In the genomic region with DNA sequence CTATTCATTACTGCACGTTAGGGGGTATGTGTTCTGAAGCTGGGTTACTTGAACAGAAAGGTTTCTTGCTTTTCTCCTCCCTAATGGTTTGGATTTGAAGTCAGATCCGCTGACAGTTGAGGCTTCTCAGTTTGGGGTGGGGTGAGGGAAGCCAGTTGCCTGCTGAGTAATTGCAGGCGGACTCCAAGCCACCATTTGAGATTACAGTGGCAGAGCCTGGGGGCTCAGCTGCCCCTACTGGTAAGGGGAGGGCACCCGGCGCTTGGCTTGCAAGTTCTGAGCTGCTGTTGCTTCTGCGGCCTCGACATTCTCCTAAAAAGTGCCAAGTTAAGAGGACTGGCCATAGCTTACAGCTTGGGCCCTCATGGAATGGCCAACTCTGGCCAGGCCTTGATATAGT, we compare ENCODE assay signal across 9 cellular contexts. TPM values are rescaled to one million over a fixed set of nuclear protein-coding genes. Genes with fewer than 3 reads are reported as not detected.
A peak's percentile ranks its signal among the peaks of the same experiment; 100 is the strongest.
DNase-seq lines count a peak whose midpoint lies in the region; ATAC-seq, FAIRE-seq and TF ChIP-seq lines count a peak whose summit lies in the region.
"Had no signal": no experiment of that assay in that cellular context is flagged by ENCODE, and none has a peak within 500 bp of the region (broad histone marks: within the 10 kb centered on the region; RNA-seq: fewer than 3 reads in every experiment).

No MANE protein-coding gene starts in this region.

- peak overlapping the region; percentile 90 for H2AFZ ChIP-seq in GM23338

- H3K27me3 ChIP-seq in GM23338 (ENCODE audit: insufficient read depth) (peaks cover 46% of the 10 kb centered on the region), pancreas (no peaks in the 10 kb centered on the region)

- H3K36me3 ChIP-seq in GM23338 (ENCODE audit: insufficient read depth) (no peaks in the 10 kb centered on the region), pancreas (no peaks in the 10 kb centered on the region)

- H3K36me3 Mint-ChIP-seq in GM23338 (ENCODE audit: low read depth) (no peaks in the 10 kb centered on the region), progenitor cell of endocrine pancreas (ENCODE audit: insufficient read depth) (no peaks in the 10 kb centered on the region)

- intact Hi-C loops in pancreas (cut with DNase I): no loop called here

- CTCF ChIA-PET in RWPE1 (lab: Yijun Ruan, JAX): interaction anchor here (0.7 to 3.9 kb wide), 3 partner anchors 69 to 119 kb away, joined by 3 to 13 read pairs (median 3); no protein-coding TSS in a partner anchor

- no peaks in the 10 kb centered on the region for H3K9me3 ChIP-seq in pancreas

- H4K20me1 ChIP-seq in GM23338 (replicated peaks; ENCODE audit: insufficient read depth): no peaks in the 10 kb centered on the region

- WGBS in pancreas, 2 donors: 95 to 96% methylated on average over 7 of the region's 7 CpGs

- H3K4me1 ChIP-seq in GM23338 (ENCODE audit: insufficient read depth): peaks cover 32% of the 10 kb centered on the region
- peaks cover 0 to 10% (median 0%) of the 10 kb centered on the region in 3 donors for H3K4me1 ChIP-seq in pancreas

- peak overlapping the region; percentile 78 for H3K4me2 ChIP-seq in GM23338

- no peaks in the 10 kb centered on the region for H3K9me2 ChIP-seq in GM23338 (ENCODE audit: insufficient read depth)

- H3K9me3 Mint-ChIP-seq in GM23338 (no peaks in the 10 kb centered on the region), progenitor cell of endocrine pancreas (ENCODE audit: low read depth) (no peaks in the 10 kb centered on the region)

- ATAC-seq in GM23338 (no peak; the same call in 2 of the 3 replicates), GM18870 (IDR thresholded peaks at IDR 0.05; ENCODE audit: unreplicated experiment) (no peak), GM18909 (IDR thresholded peaks at IDR 0.05; ENCODE audit: poor library complexity, unreplicated experiment) (no peak), pancreas (no peak)

- no peak for FAIRE-seq in pancreas (lab: Jason Lieb, UNC)

- peaks cover 8% of the 10 kb centered on the region; the same call in 1 of the 2 replicates for H3F3A ChIP-seq in GM23338 (replicated peaks; ENCODE audit: low read depth)

- TF ChIP-seq CTCF in GM23338 (conservative IDR thresholded peaks at IDR 0.05; ENCODE audit: low read depth in 2 of 2) (no peak), RWPE1 (conservative IDR thresholded peaks at IDR 0.05; ENCODE audit: low read depth) (no peak), epithelial cell of esophagus (IDR thresholded peaks at IDR 0.05; ENCODE audit: insufficient read depth, low read depth, low read length, missing control alignments) (peak; percentile 25), progenitor cell of endocrine pancreas (IDR thresholded peaks at IDR 0.05; ENCODE audit: unreplicated experiment) (no peak), pancreas (IDR thresholded peaks at IDR 0.05) (no peak)

- H3K79me2 ChIP-seq in GM23338 (replicated peaks; ENCODE audit: insufficient read depth): no peaks in the 10 kb centered on the region

- no peak overlapping the region for H3K27ac Mint-ChIP-seq in GM23338
- no peak overlapping the region for H3K27ac Mint-ChIP-seq in progenitor cell of endocrine pancreas

- H3K4me3 Mint-ChIP-seq in GM23338 (peak overlapping the region; percentile 59), progenitor cell of endocrine pancreas (ENCODE audit: low read depth) (peak overlapping the region; percentile 58)

- DNase-seq in GM23338 (ENCODE audit: low spot score) (no peak), RWPE1 (ENCODE audit: low spot score) (no peak), epithelial cell of esophagus (ENCODE audit: low read depth) (peak; percentile 77), progenitor cell of endocrine pancreas (ENCODE audit: low spot score, unreplicated experiment) (no peak), cortex of kidney (lab: John Stamatoyannopoulos, UW) (no peak), pancreas (no peak)
- DNase-seq: HCEC 1CT had no signal

- H3K4me3 ChIP-seq in GM23338 (peak overlapping the region; percentile 83), epithelial cell of esophagus (ENCODE audit: low read length) (peak overlapping the region; percentile 92), pancreas (peak overlapping the region in 1 of 4 donors; percentile 52)

- POLR2A ChIA-PET in RWPE1 (lab: Yijun Ruan, JAX; ENCODE audit: low non-redundant PET): no interaction called here

- H3K27me3 Mint-ChIP-seq in GM23338 (ENCODE audit: insufficient read depth, low read depth, poor library complexity) (peaks cover 43% of the 10 kb centered on the region), progenitor cell of endocrine pancreas (peaks cover 35% of the 10 kb centered on the region)

- H3K27ac ChIP-seq in GM23338 (ENCODE audit: low read depth) (no peak overlapping the region), RWPE1 (peak overlapping the region; percentile 87), pancreas (no peak overlapping the region)

- H3K4me1 Mint-ChIP-seq in GM23338 (peaks cover 46% of the 10 kb centered on the region), progenitor cell of endocrine pancreas (ENCODE audit: low read depth) (peaks cover 32% of the 10 kb centered on the region)

TF ChIP-seq in GM23338, 12 proteins besides CTCF, POLR2A, EP300 and RAD21 (continues in another document):
- no peak for TF ChIP-seq JUNB (IDR thresholded peaks at IDR 0.05; ENCODE audit: unreplicated experiment)
- TF ChIP-seq, protein P1, sequence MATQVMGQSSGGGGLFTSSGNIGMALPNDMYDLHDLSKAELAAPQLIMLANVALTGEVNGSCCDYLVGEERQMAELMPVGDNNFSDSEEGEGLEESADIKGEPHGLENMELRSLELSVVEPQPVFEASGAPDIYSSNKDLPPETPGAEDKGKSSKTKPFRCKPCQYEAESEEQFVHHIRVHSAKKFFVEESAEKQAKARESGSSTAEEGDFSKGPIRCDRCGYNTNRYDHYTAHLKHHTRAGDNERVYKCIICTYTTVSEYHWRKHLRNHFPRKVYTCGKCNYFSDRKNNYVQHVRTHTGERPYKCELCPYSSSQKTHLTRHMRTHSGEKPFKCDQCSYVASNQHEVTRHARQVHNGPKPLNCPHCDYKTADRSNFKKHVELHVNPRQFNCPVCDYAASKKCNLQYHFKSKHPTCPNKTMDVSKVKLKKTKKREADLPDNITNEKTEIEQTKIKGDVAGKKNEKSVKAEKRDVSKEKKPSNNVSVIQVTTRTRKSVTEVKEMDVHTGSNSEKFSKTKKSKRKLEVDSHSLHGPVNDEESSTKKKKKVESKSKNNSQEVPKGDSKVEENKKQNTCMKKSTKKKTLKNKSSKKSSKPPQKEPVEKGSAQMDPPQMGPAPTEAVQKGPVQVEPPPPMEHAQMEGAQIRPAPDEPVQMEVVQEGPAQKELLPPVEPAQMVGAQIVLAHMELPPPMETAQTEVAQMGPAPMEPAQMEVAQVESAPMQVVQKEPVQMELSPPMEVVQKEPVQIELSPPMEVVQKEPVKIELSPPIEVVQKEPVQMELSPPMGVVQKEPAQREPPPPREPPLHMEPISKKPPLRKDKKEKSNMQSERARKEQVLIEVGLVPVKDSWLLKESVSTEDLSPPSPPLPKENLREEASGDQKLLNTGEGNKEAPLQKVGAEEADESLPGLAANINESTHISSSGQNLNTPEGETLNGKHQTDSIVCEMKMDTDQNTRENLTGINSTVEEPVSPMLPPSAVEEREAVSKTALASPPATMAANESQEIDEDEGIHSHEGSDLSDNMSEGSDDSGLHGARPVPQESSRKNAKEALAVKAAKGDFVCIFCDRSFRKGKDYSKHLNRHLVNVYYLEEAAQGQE (IDR thresholded peaks at IDR 0.05; ENCODE audit: unreplicated experiment): no peak
- TF ChIP-seq ZNF114 (CRISPR knock-in tag; IDR thresholded peaks at IDR 0.05): no peak
- TF ChIP-seq NANOG (IDR thresholded peaks at IDR 0.05; ENCODE audit: borderline replicate concordance): no peak
- no peak for TF ChIP-seq EZH2 (IDR thresholded peaks at IDR 0.05; ENCODE audit: low read depth, unreplicated experiment)
- no peak for TF ChIP-seq CREB1 (CRISPR knock-in tag; IDR thresholded peaks at IDR 0.05; ENCODE audit: low read depth)

RNA-seq across cellular contexts. Expression of a gene that starts 2.0 kb away (rescaled TPM):
- total RNA-seq in GM23338 (2014; rRNA removed; shearing (Covaris generic)): 0.93 and 1.1 TPM in 2 replicates
- 0.78 and 1.4 TPM in 2 replicates for polyA plus RNA-seq in GM23338 (2016; fragmentation: Nextera tagmentation; extraction: Ambion mirVana)
- 4.9 and 5.7 TPM in 2 replicates for total RNA-seq in progenitor cell of endocrine pancreas
- total RNA-seq in pancreas: under 1 TPM; 0.16 to 0.86 (median 0.47) TPM
- under 1 TPM; 0.11 to 0.33 TPM for polyA plus RNA-seq in pancreas
